10 cellular contexts compared by ENCODE assay signal in genomic region chr10:13001887-13002212, GRCh38. TPM values are rescaled to one million over a fixed set of nuclear protein-coding genes. Genes with fewer than 3 reads are reported as not detected.
DNase-seq lines count a peak whose midpoint lies in the region; ATAC-seq and TF ChIP-seq lines count a peak whose summit lies in the region.
"Had no signal": no experiment of that assay in that cellular context is flagged by ENCODE, and none has a peak within 500 bp of the region (broad histone marks: within the 10 kb centered on the region; RNA-seq: fewer than 3 reads in every experiment).

No MANE protein-coding gene starts in this region.

- peak overlapping the region; percentile 50 to 72 (median 53) for H3K4me3 ChIP-seq in breast epithelium
- peak overlapping the region; percentile 73 for H3K4me3 ChIP-seq in endodermal cell (ENCODE audit: low read length)
- H3K4me3 ChIP-seq in upper lobe of right lung, result peak overlapping the region; percentile 42

- H3K9me3 Mint-ChIP-seq in MCF 10A (ENCODE audit: unreplicated experiment) (no peaks in the 10 kb centered on the region), endodermal cell (no peaks in the 10 kb centered on the region), nephron progenitor cell (peaks cover 19% of the 10 kb centered on the region)

- no peak overlapping the region for H3K9ac ChIP-seq in endodermal cell (ENCODE audit: extremely low read depth, low read length, poor library complexity, severe bottlenecking)

- POLR2A ChIA-PET in MCF 10A (lab: Yijun Ruan, JAX), result no interaction called here

- H3K36me3 Mint-ChIP-seq in MCF 10A (ENCODE audit: insufficient read depth, unreplicated experiment) (no peaks in the 10 kb centered on the region), endodermal cell (ENCODE audit: low read depth) (peaks cover 4% of the 10 kb centered on the region), nephron progenitor cell (ENCODE audit: low read depth) (peaks cover 13% of the 10 kb centered on the region)

- DNase-seq in breast epithelium (ENCODE audit: low spot score in 2 of 2) (no peak), MCF 10A (ENCODE audit: unreplicated experiment) (no peak), endodermal cell (no peak), nephron progenitor cell (no peak), upper lobe of right lung (no peak), 8988T (no peak)
- DNase-seq: activated effector memory CD4-positive, alpha-beta T cell treated with anti-CD3 and anti-CD28 coated beads, Interleukin-2, amount 50 U/mL, for 16 hours; KG1 had no signal

- CTCF ChIA-PET in MCF 10A (lab: Yijun Ruan, JAX), result no interaction called here

- H3K36me3 ChIP-seq in breast epithelium (no peaks in the 10 kb centered on the region), endodermal cell (ENCODE audit: control insufficient read depth, insufficient read depth, low read length) (no peaks in the 10 kb centered on the region), upper lobe of right lung (no peaks in the 10 kb centered on the region)

- H3K4me3 Mint-ChIP-seq in MCF 10A (ENCODE audit: unreplicated experiment), result no peak overlapping the region
- H3K4me3 Mint-ChIP-seq in endodermal cell, result peak overlapping the region; percentile 53
- peak overlapping the region; percentile 76 for H3K4me3 Mint-ChIP-seq in nephron progenitor cell

- peaks cover 6% of the 10 kb centered on the region for H3K4me1 Mint-ChIP-seq in MCF 10A (ENCODE audit: insufficient read depth, unreplicated experiment)
- peaks cover 7% of the 10 kb centered on the region for H3K4me1 Mint-ChIP-seq in endodermal cell
- H3K4me1 Mint-ChIP-seq in nephron progenitor cell, result peaks cover 16% of the 10 kb centered on the region

- no peak for TF ChIP-seq POLR2A in breast epithelium (IDR thresholded peaks at IDR 0.05)

- no peak for ATAC-seq in upper lobe of right lung
- no peak for ATAC-seq in GM21576 (IDR thresholded peaks at IDR 0.05; ENCODE audit: unreplicated experiment)
- ATAC-seq in GM19397 (IDR thresholded peaks at IDR 0.05; ENCODE audit: unreplicated experiment), result no peak

- H3K4me1 ChIP-seq in breast epithelium (no peaks in the 10 kb centered on the region), endodermal cell (ENCODE audit: control insufficient read depth, insufficient read depth, low read length) (no peaks in the 10 kb centered on the region), upper lobe of right lung (no peaks in the 10 kb centered on the region)

- intact Hi-C loops in breast epithelium (cut with DNase I; ENCODE audit: low total_unique reads) (no loop called here), MCF 10A (cut with micrococcal nuclease) (no loop called here), upper lobe of right lung (cut with DNase I) (no loop called here)

- TF ChIP-seq CTCF in breast epithelium (IDR thresholded peaks at IDR 0.05), result no peak
- TF ChIP-seq CTCF in MCF 10A (IDR thresholded peaks at IDR 0.05; ENCODE audit: unreplicated experiment), result no peak
- TF ChIP-seq CTCF in endodermal cell (conservative IDR thresholded peaks at IDR 0.05), result no peak
- TF ChIP-seq CTCF in nephron progenitor cell (IDR thresholded peaks at IDR 0.05), result no peak
- TF ChIP-seq CTCF in upper lobe of right lung (IDR thresholded peaks at IDR 0.05), result no peak

- WGBS in endodermal cell (ENCODE audit: insufficient coverage in 1 of 2, insufficient read length in 1 of 2), 2 experiments, result 13 to 18% methylated on average over 7 to 9 of the region's 9 CpGs

- H3K27me3 Mint-ChIP-seq in MCF 10A (ENCODE audit: insufficient read depth, unreplicated experiment), result no peaks in the 10 kb centered on the region
- H3K27me3 Mint-ChIP-seq in endodermal cell (ENCODE audit: insufficient read depth), result peaks cover 48% of the 10 kb centered on the region
- peaks cover 45% of the 10 kb centered on the region for H3K27me3 Mint-ChIP-seq in nephron progenitor cell (ENCODE audit: low read depth, poor library complexity)

- H3K27ac ChIP-seq in breast epithelium, result no peak overlapping the region
- no peak overlapping the region for H3K27ac ChIP-seq in endodermal cell (ENCODE audit: low read depth, low read length)
- no peak overlapping the region for H3K27ac ChIP-seq in upper lobe of right lung

- no peak overlapping the region for H3K27ac Mint-ChIP-seq in MCF 10A (ENCODE audit: low read depth, unreplicated experiment)
- H3K27ac Mint-ChIP-seq in endodermal cell, result no peak overlapping the region
- H3K27ac Mint-ChIP-seq in nephron progenitor cell, result no peak overlapping the region

- BruUV-seq in MCF 10A (replicated peaks; lab: Mats Ljungman, UMichigan), result no TSS peak

- H3K9me3 ChIP-seq in breast epithelium (no peaks in the 10 kb centered on the region), endodermal cell (ENCODE audit: control insufficient read depth, low read length) (no peaks in the 10 kb centered on the region), upper lobe of right lung (no peaks in the 10 kb centered on the region)

- H3K27me3 ChIP-seq in breast epithelium (peaks cover 0 to 15% of the 10 kb centered on the region in 2 donors), endodermal cell (ENCODE audit: control insufficient read depth, insufficient read depth, low read length, poor library complexity, severe bottlenecking) (peaks cover 45% of the 10 kb centered on the region), upper lobe of right lung (peaks cover 25% of the 10 kb centered on the region)

RNA-seq across cellular contexts. Expression of gene CCDC3, which starts 0.3 kb away (rescaled TPM):
- total RNA-seq in breast epithelium (10 to 100 TPM in 1 of 3 donors, 1 to 10 TPM in 2; 8.2 to 13.0 (median 9.8) TPM), MCF 10A (2022) (0.10 TPM in 1 of 2 replicates, not detected in the other), endodermal cell (10 to 100 TPM in 1 of 2 donors, 1 to 10 TPM in 1; 4.6 to 12.3 TPM), upper lobe of right lung (10.2 TPM)
- 4.0 TPM for polyA plus RNA-seq in endodermal cell (2013, experiment 1 of 2)
- 4.0 TPM for polyA plus RNA-seq in endodermal cell (2013, experiment 2 of 2)
